ENCODE assay signal across 13 cellular contexts in genomic region chrX:21947671-21948070, GRCh38. TPM values are rescaled to one million over a fixed set of nuclear protein-coding genes. Genes with fewer than 3 reads are reported as not detected.
DNase-seq lines count a peak whose midpoint lies in the region; ATAC-seq and TF ChIP-seq lines count a peak whose summit lies in the region.
"Had no signal": no experiment of that assay in that cellular context is flagged by ENCODE, and none has a peak within 500 bp of the region (broad histone marks: within the 10 kb centered on the region; RNA-seq: fewer than 3 reads in every experiment).

No MANE protein-coding gene starts in this region.

- no peak for TF ChIP-seq CTCF in CD4-positive, alpha-beta T cell (IDR thresholded peaks at IDR 0.05)
- TF ChIP-seq CTCF in endothelial cell (IDR thresholded peaks at IDR 0.05; ENCODE audit: unreplicated experiment) (no peak), neural progenitor cell (IDR thresholded peaks at IDR 0.05) (no peak), GM13976 (IDR thresholded peaks at IDR 0.05; ENCODE audit: borderline replicate concordance, control extremely low read depth, extremely low read depth, insufficient read depth, missing control alignments) (no peak)

- H3K4me3 Mint-ChIP-seq in CD4-positive, alpha-beta T cell: peak overlapping the region; percentile 25
- peak overlapping the region; percentile 80 for H3K4me3 Mint-ChIP-seq in endothelial cell (ENCODE audit: unreplicated experiment)
- no peak overlapping the region for H3K4me3 Mint-ChIP-seq in neural progenitor cell

- no peak overlapping the region for H2AFZ ChIP-seq in neural progenitor cell (replicated peaks)

- H3K4me1 ChIP-seq in HUES64 (ENCODE audit: insufficient read depth, low read length): peaks cover 53% of the 10 kb centered on the region
- H3K4me1 ChIP-seq in neural progenitor cell: peaks cover 23% of the 10 kb centered on the region
- H3K4me1 ChIP-seq: prostate gland had no signal

- H3F3A ChIP-seq in neural progenitor cell (ENCODE audit: low read depth): peaks cover 25% of the 10 kb centered on the region

- H3K36me3 Mint-ChIP-seq in CD4-positive, alpha-beta T cell (ENCODE audit: low read depth): no peaks in the 10 kb centered on the region
- peaks cover 4% of the 10 kb centered on the region for H3K36me3 Mint-ChIP-seq in endothelial cell (ENCODE audit: low read depth, unreplicated experiment)
- peaks cover 23% of the 10 kb centered on the region for H3K36me3 Mint-ChIP-seq in neural progenitor cell

- H3K4me2 ChIP-seq in neural progenitor cell: peak overlapping the region; percentile 62
- H3K4me2 ChIP-seq: BLaER1 had no signal

- 0 out of 2 replicates have a peak overlapping the region, but pooled peaks have one; percentile 13 for H3K4me3 ChIP-seq in HUES64 (ENCODE audit: low read length)
- H3K4me3 ChIP-seq in neural progenitor cell: peak overlapping the region; percentile 27
- H3K4me3 ChIP-seq: BLaER1, lower lobe of right lung, prostate gland had no signal

- H3K79me2 ChIP-seq in neural progenitor cell (ENCODE audit: low read depth): peaks cover 97% of the 10 kb centered on the region

- no peak for DNase-seq in CD4-positive, alpha-beta T cell
- no peak for DNase-seq in endothelial cell (ENCODE audit: low spot score)
- DNase-seq in neural progenitor cell (ENCODE audit: low spot score): no peak
- DNase-seq in DMS153 treated with DMSO at 0.1 percent for 48 hours (lab: John Stamatoyannopoulos, UW; ENCODE audit: unreplicated experiment): no peak
- no peak for DNase-seq in GM13976 (ENCODE audit: low spot score)
- no peak for DNase-seq in A172 (ENCODE audit: low spot score)
- DNase-seq: lower lobe of right lung, SW 1271 had no signal

- H3K9me3 Mint-ChIP-seq in CD4-positive, alpha-beta T cell: no peaks in the 10 kb centered on the region
- H3K9me3 Mint-ChIP-seq in endothelial cell (ENCODE audit: unreplicated experiment) (no peaks in the 10 kb centered on the region), neural progenitor cell (peaks cover 17% of the 10 kb centered on the region)
- H3K9me3 Mint-ChIP-seq: activated T-helper 2 cell treated with anti-CD3 and anti-CD28 coated beads, Interferon-gamma antibody, Interleukin-2, Interleukin-4, amounts not matched to agents 10 μg/mL and 5 μg/mL and 100 μg/mL, durations not matched to agents 14 hours and 24 hours and 36 hours had no signal

- no peak overlapping the region for H3K27ac Mint-ChIP-seq in CD4-positive, alpha-beta T cell
- H3K27ac Mint-ChIP-seq in endothelial cell (ENCODE audit: unreplicated experiment) (peak overlapping the region; percentile 75), neural progenitor cell (peak overlapping the region; percentile 87)

- H4K20me1 ChIP-seq in neural progenitor cell (ENCODE audit: low read depth): peaks cover 49% of the 10 kb centered on the region

- WGBS in HUES64: 40% methylated on average over 6 of the region's 6 CpGs

- no peaks in the 10 kb centered on the region for H3K27me3 Mint-ChIP-seq in CD4-positive, alpha-beta T cell
- no peaks in the 10 kb centered on the region for H3K27me3 Mint-ChIP-seq in endothelial cell (ENCODE audit: unreplicated experiment)
- H3K27me3 Mint-ChIP-seq in neural progenitor cell (ENCODE audit: insufficient read depth, low read depth): peaks cover 2% of the 10 kb centered on the region

- H3K27me3 ChIP-seq in CD4-positive, alpha-beta T cell (ENCODE audit: control insufficient read depth, insufficient read depth, low read length): no peaks in the 10 kb centered on the region
- no peaks in the 10 kb centered on the region for H3K27me3 ChIP-seq in HUES64 (ENCODE audit: insufficient read depth, low read length)
- H3K27me3 ChIP-seq in neural progenitor cell: no peaks in the 10 kb centered on the region
- H3K27me3 ChIP-seq: BLaER1 had no signal

- intact Hi-C loops in CD4-positive, alpha-beta T cell (cut with DNase I, micrococcal nuclease): no loop called here

- H3K9ac ChIP-seq in HUES64 (ENCODE audit: low read depth, low read length): no peak overlapping the region
- no peak overlapping the region for H3K9ac ChIP-seq in neural progenitor cell
- H3K9ac ChIP-seq: BLaER1 had no signal

- POLR2A ChIA-PET in CD4-positive, alpha-beta T cell (lab: Charles Lee): no interaction called here

- no peak for ATAC-seq in CD4-positive, alpha-beta T cell (ENCODE audit: poor library complexity)
- no peak for ATAC-seq in HG02870 (IDR thresholded peaks at IDR 0.05; ENCODE audit: unreplicated experiment)

- H3K36me3 ChIP-seq in HUES64 (ENCODE audit: insufficient read depth, low read length): no peaks in the 10 kb centered on the region
- no peaks in the 10 kb centered on the region for H3K36me3 ChIP-seq in neural progenitor cell
- H3K36me3 ChIP-seq: lower lobe of right lung, prostate gland had no signal

- no peak overlapping the region for H3K27ac ChIP-seq in CD4-positive, alpha-beta T cell (ENCODE audit: low read depth, low read length)
- H3K27ac ChIP-seq in HUES64 (ENCODE audit: low read depth, low read length) (peak overlapping the region; percentile 47; the same call in 1 of the 2 replicates), neural progenitor cell (no peak overlapping the region)
- H3K27ac ChIP-seq: BLaER1, lower lobe of right lung had no signal

- peaks cover 44% of the 10 kb centered on the region for H3K4me1 Mint-ChIP-seq in CD4-positive, alpha-beta T cell (ENCODE audit: low read depth)
- H3K4me1 Mint-ChIP-seq in endothelial cell (ENCODE audit: unreplicated experiment) (peaks cover 49% of the 10 kb centered on the region), neural progenitor cell (peaks cover 43% of the 10 kb centered on the region)

- in situ Hi-C loops in GM13976 (cut with MboI; ENCODE audit: low sequenced_read_pairs, unreplicated experiment): no loop called here

- CTCF ChIA-PET in CD4-positive, alpha-beta T cell (lab: Charles Lee): no interaction called here

- H3K9me3 ChIP-seq in CD4-positive, alpha-beta T cell (ENCODE audit: control insufficient read depth, low read length): no peaks in the 10 kb centered on the region
- H3K9me3 ChIP-seq in HUES64 (ENCODE audit: insufficient read depth, low read depth, low read length) (no peaks in the 10 kb centered on the region), neural progenitor cell (ENCODE audit: low read depth) (no peaks in the 10 kb centered on the region)
- H3K9me3 ChIP-seq: lower lobe of right lung, prostate gland had no signal

RNA-seq across cellular contexts. Expression of gene SMS, which starts 7.2 kb away (rescaled TPM):
- total RNA-seq in CD4-positive, alpha-beta T cell: 10 to 100 TPM; 17.8 to 19.6 TPM
- 146 TPM for polyA plus RNA-seq in HUES64 (2013, experiment 1 of 2)
- 141 TPM for polyA plus RNA-seq in HUES64 (2013, experiment 2 of 2)
- total RNA-seq in endothelial cell (ENCODE audit: unreplicated experiment): 161 TPM
- 105 and 142 TPM in 2 replicates for total RNA-seq in neural progenitor cell (ENCODE audit: low replicate concordance)
- 423 and 528 TPM in 2 replicates for total RNA-seq in A172 (2014; rRNA removed; shearing (Covaris generic))
